8 cellular contexts compared by ENCODE assay signal in the genomic region with DNA sequence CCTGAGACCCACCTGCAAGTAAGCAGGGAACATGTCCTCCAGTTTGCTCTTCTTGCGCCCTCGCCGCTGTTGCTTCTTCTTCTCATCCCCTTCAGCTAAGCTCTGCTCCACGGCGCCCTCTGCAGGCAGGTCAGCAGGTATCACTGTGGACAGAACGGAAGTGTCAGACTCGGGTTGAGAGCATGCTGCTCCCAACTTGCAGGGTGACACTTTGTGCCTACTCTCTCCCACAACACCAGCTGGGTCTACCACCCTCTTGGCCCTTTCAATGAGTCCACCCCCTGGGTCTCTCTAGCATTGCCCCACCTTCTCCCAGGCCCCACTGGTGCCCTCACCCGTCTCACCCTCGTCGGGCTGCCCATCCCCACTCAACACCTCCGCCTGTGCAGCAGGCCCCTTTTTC. TPM values are rescaled to one million over a fixed set of nuclear protein-coding genes. Genes with fewer than 3 reads are reported as not detected.
DNase-seq lines count a peak whose midpoint lies in the region; ATAC-seq and TF ChIP-seq lines count a peak whose summit lies in the region.

No MANE protein-coding gene starts in this region.

- H3K4me1 ChIP-seq in right lobe of liver: no peaks in the 10 kb centered on the region

- no peaks in the 10 kb centered on the region for H3K27me3 ChIP-seq in right lobe of liver

- ATAC-seq in right lobe of liver: peak; percentile 51 to 65 (median 58)
- no peak for ATAC-seq in HG02938 (IDR thresholded peaks at IDR 0.05; ENCODE audit: unreplicated experiment)

- no peaks in the 10 kb centered on the region for H3K9me3 ChIP-seq in right lobe of liver

- 61% methylated on average over 10 of the region's 11 CpGs for WGBS in right lobe of liver (ENCODE audit: insufficient coverage, low coverage, low lambda C conversion rate, missing lambda C conversion rate)

- no peak overlapping the region for H3K4me3 ChIP-seq in right lobe of liver

- DNase-seq in GM03348 (ENCODE audit: low spot score) (peak; percentile 72), NCI-H146 (lab: John Stamatoyannopoulos, UW) (peak; percentile 53), cerebellar cortex (ENCODE audit: low spot score) (peak; percentile 54), right lobe of liver (peak in 1 of 3 donors; percentile 71), DMS79 treated with DMSO at 0.1 percent for 48 hours (lab: John Stamatoyannopoulos, UW) (no peak)
- peak; percentile 77 for DNase-seq in activated CD4-positive, alpha-beta T cell treated with anti-CD3 and anti-CD28 coated beads for 24 hours (ENCODE audit: low read depth in 2 of 2)
- peak; percentile 55 to 57 for DNase-seq in stimulated activated CD8-positive, alpha-beta memory T cell treated with anti-CD3 and anti-CD28 coated beads, Interleukin-15, amount 100 ng/mL, for 48 hours (ENCODE audit: low read depth in 2 of 2)

- intact Hi-C loops in right lobe of liver (cut with DNase I): no loop called here

- no peak for TF ChIP-seq POLR2A in right lobe of liver (IDR thresholded peaks at IDR 0.05)

- TF ChIP-seq CTCF in right lobe of liver (IDR thresholded peaks at IDR 0.05): peak; percentile 42 to 60 (median 55)

- no peak overlapping the region for H3K27ac ChIP-seq in right lobe of liver

- H3K36me3 ChIP-seq in right lobe of liver: peaks cover 20 to 94% (median 63%) of the 10 kb centered on the region in 4 donors

RNA-seq across cellular contexts. Expression of a gene that starts 16.7 kb away (rescaled TPM):
- total RNA-seq in right lobe of liver: 10 to 100 TPM; 28.6 to 35.4 (median 33.3) TPM

RNA-seq across cellular contexts. Expression of a gene that starts 25.3 kb away (rescaled TPM):
- 10 to 100 TPM; 24.8 to 36.2 (median 30.1) TPM for total RNA-seq in right lobe of liver

RNA-seq across cellular contexts. Expression of a gene that starts 25.9 kb away (rescaled TPM):
- total RNA-seq in right lobe of liver: under 1 TPM in 5 of 6 experiments, not detected in 1; 0.17 to 0.60 (median 0.43) TPM

RNA-seq across cellular contexts. Expression of a gene that starts 44.7 kb away (rescaled TPM):
- under 1 TPM in 2 of 6 experiments, not detected in 4; 0.18 to 0.19 TPM for total RNA-seq in right lobe of liver

RNA-seq across cellular contexts. Expression of a gene that starts 50.7 kb away (rescaled TPM):
- under 1 TPM in 3 of 6 experiments, not detected in 3; 0.04 to 0.13 (median 0.07) TPM for total RNA-seq in right lobe of liver
